ENCODE assay signal across 9 cellular contexts in the genomic region with DNA sequence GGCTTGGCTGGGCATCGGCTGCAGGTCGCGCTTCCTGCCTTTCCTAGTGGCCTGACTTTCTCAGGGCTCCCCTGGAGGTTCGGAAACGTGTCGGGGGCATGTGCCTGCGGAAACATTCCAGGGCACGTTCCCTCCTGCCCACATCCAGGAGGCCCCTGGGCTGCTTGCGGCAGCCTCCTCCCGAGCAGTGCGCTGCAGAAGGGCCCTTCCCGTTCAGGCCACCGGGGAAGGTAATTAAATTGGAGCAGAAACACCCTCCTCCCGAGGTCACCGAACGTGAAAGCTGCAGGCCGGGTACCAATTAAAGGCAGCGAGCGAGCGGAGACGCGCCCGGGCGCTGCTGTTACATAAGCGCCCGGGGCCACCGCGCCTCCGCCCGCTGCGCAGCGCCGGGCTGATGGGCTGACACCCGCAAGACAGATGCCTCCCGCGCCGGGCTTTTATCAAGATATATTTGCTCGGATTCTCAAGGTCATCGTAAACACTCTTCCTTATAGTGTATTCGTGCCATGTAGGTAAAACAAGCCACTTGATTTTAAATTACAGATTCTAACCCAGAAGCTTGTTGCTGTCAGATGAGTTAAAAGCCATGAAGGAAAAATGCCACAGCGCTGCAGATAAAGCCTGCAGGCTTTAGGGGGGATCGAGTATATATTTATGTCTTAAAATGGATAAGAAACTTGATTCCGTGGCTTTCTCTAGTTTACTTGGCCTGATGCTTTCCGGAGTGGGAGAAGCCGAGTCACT. TPM values are rescaled to one million over a fixed set of nuclear protein-coding genes. Genes with fewer than 3 reads are reported as not detected.
A peak's percentile ranks its signal among the peaks of the same experiment; 100 is the strongest.
DNase-seq lines count a peak whose midpoint lies in the region; ATAC-seq, FAIRE-seq and TF ChIP-seq lines count a peak whose summit lies in the region.
"Had no signal": no experiment of that assay in that cellular context is flagged by ENCODE, and none has a peak within 500 bp of the region (broad histone marks: within the 10 kb centered on the region; RNA-seq: fewer than 3 reads in every experiment).

No MANE protein-coding gene starts in this region.

- no peak overlapping the region for H3K27ac ChIP-seq in OCI-LY3 (ENCODE audit: low read length)

- DNase-seq in EL: peak; percentile 58
- peak in 2 of 3 donors; percentile 59 to 67 for DNase-seq in mucosa of descending colon
- DNase-seq in urothelium cell line (ENCODE audit: low spot score): peak; percentile 44
- no peak for DNase-seq in SIG-M5 (lab: John Stamatoyannopoulos, UW)
- no peak for DNase-seq in LoVo (ENCODE audit: low spot score)

- peak overlapping the region; percentile 72 for H3K4me2 ChIP-seq in OCI-LY3 (ENCODE audit: low read length)

- peak overlapping the region; percentile 33 for H2AFZ ChIP-seq in OCI-LY3 (ENCODE audit: low read depth, low read length)

- H3K36me3 ChIP-seq in OCI-LY3 (replicated peaks; ENCODE audit: low read depth, low read length): no peaks in the 10 kb centered on the region
- no peaks in the 10 kb centered on the region for H3K36me3 ChIP-seq in mucosa of descending colon (ENCODE audit: low read depth)

- H3K4me3 ChIP-seq in OCI-LY3 (ENCODE audit: low read length) (peak overlapping the region; percentile 75), mucosa of descending colon (no peak overlapping the region)

- no peak for FAIRE-seq in urothelium cell line (lab: Jason Lieb, UNC)
- FAIRE-seq: endometrium had no signal

- H3K79me2 ChIP-seq in OCI-LY3 (ENCODE audit: low read length): no peaks in the 10 kb centered on the region

- H3K9ac ChIP-seq in OCI-LY3 (ENCODE audit: low read length): peak overlapping the region; percentile 26

- intact Hi-C loops in mucosa of descending colon (cut with DNase I, micrococcal nuclease): no loop called here

- no peaks in the 10 kb centered on the region for H3K9me3 ChIP-seq in OCI-LY3 (ENCODE audit: insufficient read depth, low read length)
- H3K9me3 ChIP-seq in mucosa of descending colon: no peaks in the 10 kb centered on the region

- ATAC-seq in esophagus mucosa: peak; percentile 75
- ATAC-seq in mucosa of descending colon: peak; percentile 92
- no peak for ATAC-seq in HG02759 (IDR thresholded peaks at IDR 0.05; ENCODE audit: unreplicated experiment)

- peaks cover 17% of the 10 kb centered on the region; the same call in 1 of the 2 replicates for H3K27me3 ChIP-seq in OCI-LY3 (ENCODE audit: low read depth, low read length)

- TF ChIP-seq CTCF in OCI-LY3 (IDR thresholded peaks at IDR 0.05; ENCODE audit: low read depth, low read length): no peak
- TF ChIP-seq CTCF in mucosa of descending colon (IDR thresholded peaks at IDR 0.05): no peak

- no peaks in the 10 kb centered on the region for H3K4me1 ChIP-seq in OCI-LY3 (ENCODE audit: low read length)
- H3K4me1 ChIP-seq in mucosa of descending colon (ENCODE audit: low read depth): no peaks in the 10 kb centered on the region

- H4K20me1 ChIP-seq in OCI-LY3 (ENCODE audit: insufficient read depth, low read length): no peaks in the 10 kb centered on the region

RNA-seq across cellular contexts. Expression of a gene that starts 31.4 kb away (rescaled TPM):
- total RNA-seq in esophagus mucosa (1.4 TPM), mucosa of descending colon (10 to 100 TPM; 12.8 to 42.7 (median 19.0) TPM)

Comparison
In these comparisons a context has a peak if more than half of its experiments do, and no peak if none do; other contexts are left out.
1. DNase-seq: peak in EL (single experiment), mucosa of descending colon (2 of 3) and urothelium cell line (single experiment); none in SIG-M5 (single experiment) and LoVo (single experiment).